Comparison of ENCODE assay signal across 8 cellular contexts in genomic region chr5:143403357-143403606, GRCh38. TPM values are rescaled to one million over a fixed set of nuclear protein-coding genes. Genes with fewer than 3 reads are reported as not detected.
DNase-seq lines count a peak whose midpoint lies in the region; ATAC-seq and TF ChIP-seq lines count a peak whose summit lies in the region.

No MANE protein-coding gene starts in this region.

- H3K27me3 ChIP-seq in SJCRH30 (no peaks in the 10 kb centered on the region), prostate gland (replicated peaks; ENCODE audit: insufficient read depth) (no peaks in the 10 kb centered on the region)

- TF ChIP-seq CTCF in fibroblast of the aortic adventitia (IDR thresholded peaks at IDR 0.05; ENCODE audit: insufficient read depth, low read length) (no peak), prostate gland (IDR thresholded peaks at IDR 0.05) (no peak)

- H3K36me3 ChIP-seq in SJCRH30 (peaks cover 14% of the 10 kb centered on the region), prostate gland (no peaks in the 10 kb centered on the region)

- DNase-seq in SJCRH30 (no peak), fibroblast of the aortic adventitia (ENCODE audit: low read depth) (no peak), prostate gland (ENCODE audit: low spot score) (no peak), GOT3 (lab: John Stamatoyannopoulos, UW) (no peak), foreskin melanocyte (no peak), NCI-H1930 (lab: John Stamatoyannopoulos, UW) (no peak)

- H3K4me1 ChIP-seq in SJCRH30 (peaks cover 11% of the 10 kb centered on the region), prostate gland (replicated peaks) (peaks cover 2% of the 10 kb centered on the region)

- TF ChIP-seq POLR2A in GM18505 (IDR thresholded peaks at IDR 0.05; ENCODE audit: borderline replicate concordance, extremely low read depth, insufficient read depth, insufficient read length), result no peak
- TF ChIP-seq POLR2A in prostate gland (IDR thresholded peaks at IDR 0.05), result no peak

- 0% methylated on average over 19 of the region's 29 CpGs for WGBS in prostate gland

- intact Hi-C loops in prostate gland (cut with DNase I), result loop anchor here (2.0 to 10.0 kb wide), 5 partner anchors 178 to 481 kb away; no protein-coding TSS in a partner anchor

- H3K27ac ChIP-seq in SJCRH30 (peak overlapping the region; percentile 83), prostate gland (peak overlapping the region; percentile 95 to 96)

- H3K4me3 ChIP-seq in SJCRH30 (peak overlapping the region; percentile 77), fibroblast of the aortic adventitia (ENCODE audit: low read depth, low read length) (peak overlapping the region; percentile 69), prostate gland (peak overlapping the region; percentile 83 to 86)

- peak; percentile 16 for ATAC-seq in GM18505 (IDR thresholded peaks at IDR 0.05; ENCODE audit: unreplicated experiment)
- peak; percentile 13 for ATAC-seq in HG02588 (IDR thresholded peaks at IDR 0.05; ENCODE audit: unreplicated experiment)

- H3K9me3 ChIP-seq in SJCRH30 (replicated peaks) (no peaks in the 10 kb centered on the region), prostate gland (no peaks in the 10 kb centered on the region)

RNA-seq across cellular contexts. Expression of gene NR3C1, which starts 0.2 kb away (rescaled TPM):
- 27.9 and 31.9 TPM in 2 replicates for total RNA-seq in SJCRH30 (2014; rRNA removed; shearing (Covaris generic))
- total RNA-seq in fibroblast of the aortic adventitia (ENCODE audit: low replicate concordance) (132 and 147 TPM in 2 replicates), prostate gland (10 to 100 TPM; 42.4 to 55.5 TPM)
